ENCODE assay signal across 10 cellular contexts in the genomic region with DNA sequence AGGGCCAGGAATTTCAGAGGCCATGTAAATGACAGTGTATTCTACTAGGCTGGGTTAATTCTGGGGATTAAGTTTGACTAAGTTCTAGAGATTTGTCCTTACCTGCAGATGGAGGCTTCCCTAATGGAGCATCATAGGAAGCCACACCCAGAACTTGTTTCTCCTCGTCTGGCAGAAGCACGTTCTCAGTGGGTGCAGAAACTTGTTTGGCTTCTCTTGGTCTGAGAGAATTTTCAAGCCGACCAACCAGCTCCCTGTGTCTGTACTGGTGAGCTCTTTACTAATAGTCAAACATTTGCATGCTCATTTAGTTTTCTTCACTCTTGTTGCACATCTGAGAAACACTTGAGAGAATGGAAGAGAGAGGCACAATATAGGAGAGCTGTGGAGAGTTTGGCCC. TPM values are rescaled to one million over a fixed set of nuclear protein-coding genes. Genes with fewer than 3 reads are reported as not detected.
A peak's percentile ranks its signal among the peaks of the same experiment; 100 is the strongest.
DNase-seq lines count a peak whose midpoint lies in the region; FAIRE-seq and TF ChIP-seq lines count a peak whose summit lies in the region.
"Had no signal": no experiment of that assay in that cellular context is flagged by ENCODE, and none has a peak within 500 bp of the region (broad histone marks: within the 10 kb centered on the region; RNA-seq: fewer than 3 reads in every experiment).

No MANE protein-coding gene starts in this region.

- peaks cover 29% of the 10 kb centered on the region for H3K4me1 Mint-ChIP-seq in activated CD4-positive, alpha-beta T cell treated with anti-CD3 and anti-CD28 coated beads, Interleukin-2, amount 10 ng/mL, durations not matched to agents 7 days and 5 days

- no peak overlapping the region for H3K4me3 ChIP-seq in endothelial cell of umbilical vein (replicated peaks in 1 of 3; ENCODE audit: insufficient read depth in 1 of 3, low read depth in 1 of 3, low read length in 3 of 3)
- no peak overlapping the region for H3K4me3 ChIP-seq in subcutaneous abdominal adipose tissue (ENCODE audit: low read depth in 1 of 5, low read length in 5 of 5)

- peak overlapping the region; percentile 95 for H3K27ac Mint-ChIP-seq in activated CD4-positive, alpha-beta T cell treated with anti-CD3 and anti-CD28 coated beads, Interleukin-2, amount 10 ng/mL, durations not matched to agents 7 days and 5 days

- no peaks in the 10 kb centered on the region for H3K27me3 Mint-ChIP-seq in activated CD4-positive, alpha-beta T cell treated with anti-CD3 and anti-CD28 coated beads, Interleukin-2, amount 10 ng/mL, durations not matched to agents 7 days and 5 days

- peaks cover 3% of the 10 kb centered on the region for H3K79me2 ChIP-seq in endothelial cell of umbilical vein (ENCODE audit: control insufficient read depth, insufficient read depth, low read length)

- POLR2A ChIA-PET in activated CD4-positive, alpha-beta T cell treated with anti-CD3 and anti-CD28 coated beads, Interleukin-2, amount 10 ng/mL, durations not matched to agents 7 days and 5 days (lab: Charles Lee) = interaction anchor here (1.5 kb wide), 1 partner anchor 21 kb away, joined by 5 read pairs; the partner anchor contains the start of gene COMMD8
- POLR2A ChIA-PET in endothelial cell of umbilical vein (lab: Charles Lee) = interaction anchor here (0.6 kb wide), 1 partner anchor 10 kb away, joined by 5 read pairs; no protein-coding TSS in a partner anchor

- H2AFZ ChIP-seq in endothelial cell of umbilical vein (ENCODE audit: low read depth, low read length) = peak overlapping the region; percentile 73

- no peak for FAIRE-seq in endothelial cell of umbilical vein (lab: Jason Lieb, UNC)

- H3K9me1 ChIP-seq in endothelial cell of umbilical vein (replicated peaks; ENCODE audit: control insufficient read depth, extremely low read depth, insufficient read depth, low read length) = no peaks in the 10 kb centered on the region

- H3K36me3 ChIP-seq in endothelial cell of umbilical vein (ENCODE audit: control insufficient read depth in 2 of 2, extremely low read depth in 1 of 2, insufficient read depth in 2 of 2, low read length in 2 of 2) = no peaks in the 10 kb centered on the region
- H3K36me3 ChIP-seq in subcutaneous abdominal adipose tissue (ENCODE audit: control insufficient read depth in 5 of 5, insufficient read depth in 5 of 5, low read length in 5 of 5) = peaks cover 0 to 2% (median 0%) of the 10 kb centered on the region in 5 donors

- no peak for TF ChIP-seq CTCF in endothelial cell of umbilical vein (IDR thresholded peaks at IDR 0.05; ENCODE audit: extremely low read depth in 1 of 2, insufficient read depth in 1 of 2, low read depth in 1 of 2, low read length in 2 of 2)

- H3K27ac ChIP-seq in endothelial cell of umbilical vein (ENCODE audit: insufficient read depth, low read depth, low read length) (no peak overlapping the region), subcutaneous abdominal adipose tissue (ENCODE audit: low read depth, low read length) (peak overlapping the region; percentile 89)
- H3K27ac ChIP-seq: SK-N-MC had no signal

- H3K9me3 ChIP-seq in endothelial cell of umbilical vein (replicated peaks; ENCODE audit: control insufficient read depth, insufficient read depth, low read length) (no peaks in the 10 kb centered on the region), subcutaneous abdominal adipose tissue (ENCODE audit: control insufficient read depth in 5 of 5, low read length in 5 of 5) (peaks cover 0 to 4% (median 0%) of the 10 kb centered on the region in 5 donors)

- H3K4me1 ChIP-seq in endothelial cell of umbilical vein (ENCODE audit: control insufficient read depth, extremely low read depth, insufficient read depth, low read length) (no peaks in the 10 kb centered on the region), subcutaneous abdominal adipose tissue (ENCODE audit: control insufficient read depth in 5 of 5, insufficient read depth in 5 of 5, low read length in 5 of 5) (peaks cover 0 to 18% (median 14%) of the 10 kb centered on the region in 5 donors)

- BruUV-seq in endothelial cell of umbilical vein (replicated peaks; lab: Mats Ljungman, UMichigan) = no TSS peak

- CTCF ChIA-PET in activated CD4-positive, alpha-beta T cell treated with anti-CD3 and anti-CD28 coated beads, Interleukin-2, amount 10 ng/mL, durations not matched to agents 7 days and 5 days (lab: Charles Lee) = interaction anchor here (2.4 to 2.9 kb wide), 2 partner anchors 12 to 21 kb away, joined by 8 to 14 read pairs; partner anchors contain the start of gene COMMD8
- CTCF ChIA-PET in endothelial cell of umbilical vein (lab: Charles Lee) = interaction anchor here (1.0 to 4.5 kb wide), 6 partner anchors 12 to 80 kb away, joined by 3 to 18 read pairs (median 8); partner anchors contain the start of gene COMMD8

- TF ChIP-seq POLR2A in endothelial cell of umbilical vein (IDR thresholded peaks at IDR 0.05; ENCODE audit: low read depth, low read length) = no peak

- H3K27me3 ChIP-seq in endothelial cell of umbilical vein (ENCODE audit: control insufficient read depth in 2 of 2, insufficient read depth in 2 of 2, low read length in 2 of 2) = no peaks in the 10 kb centered on the region
- H3K27me3 ChIP-seq in subcutaneous abdominal adipose tissue (ENCODE audit: control insufficient read depth in 5 of 5, insufficient read depth in 4 of 5, low read length in 5 of 5) = no peaks in the 10 kb centered on the region

- H3K36me3 Mint-ChIP-seq in activated CD4-positive, alpha-beta T cell treated with anti-CD3 and anti-CD28 coated beads, Interleukin-2, amount 10 ng/mL, durations not matched to agents 7 days and 5 days (ENCODE audit: low read depth) = no peaks in the 10 kb centered on the region

- dilution Hi-C loops in endothelial cell of umbilical vein (cut with MboI; ENCODE audit: extremely low pct_ligation_motif_present, low sequenced_read_pairs) = no loop called here

- H3K9ac ChIP-seq in endothelial cell of umbilical vein (replicated peaks; ENCODE audit: extremely low read depth, insufficient read depth, low read length) (no peak overlapping the region), subcutaneous abdominal adipose tissue (ENCODE audit: low read length in 5 of 5) (no peak overlapping the region)

- H3K4me3 Mint-ChIP-seq in activated CD4-positive, alpha-beta T cell treated with anti-CD3 and anti-CD28 coated beads, Interleukin-2, amount 10 ng/mL, durations not matched to agents 7 days and 5 days = peak overlapping the region; percentile 91

- no peaks in the 10 kb centered on the region for H4K20me1 ChIP-seq in endothelial cell of umbilical vein (replicated peaks; ENCODE audit: control insufficient read depth, extremely low read depth, insufficient read depth, low read length)

- no peak for DNase-seq in activated CD4-positive, alpha-beta T cell treated with anti-CD3 and anti-CD28 coated beads, Interleukin-2, amount 10 ng/mL, durations not matched to agents 7 days and 5 days
- no peak for DNase-seq in activated CD4-positive, alpha-beta T cell treated with anti-CD3 and anti-CD28 coated beads for 4 hours
- DNase-seq in NAMALWA (ENCODE audit: low spot score) = peak; percentile 11
- DNase-seq in endothelial cell of umbilical vein (ENCODE audit: low read depth, low spot score) = no peak
- DNase-seq in activated CD4-positive, CD25-positive, alpha-beta regulatory T cell (lab: John Stamatoyannopoulos, UW) = no peak
- DNase-seq in HuH-7.5 (ENCODE audit: low spot score) = no peak
- DNase-seq in NCI-H2081 treated with DMSO at 0.1 percent for 48 hours (lab: John Stamatoyannopoulos, UW) = no peak
- DNase-seq: amniotic stem cell had no signal

- H3K9me3 Mint-ChIP-seq in activated CD4-positive, alpha-beta T cell treated with anti-CD3 and anti-CD28 coated beads, Interleukin-2, amount 10 ng/mL, durations not matched to agents 7 days and 5 days = no peaks in the 10 kb centered on the region

- intact Hi-C loops in endothelial cell of umbilical vein (cut with micrococcal nuclease) = loop anchor here (10.0 kb wide), 1 partner anchor 351 kb away; the partner anchor contains the start of gene CORIN

- H3K4me2 ChIP-seq in endothelial cell of umbilical vein (ENCODE audit: insufficient read depth, low read length) = no peak overlapping the region

TF ChIP-seq in endothelial cell of umbilical vein, 7 proteins besides CTCF, POLR2A, EP300 and RAD21 (continues in another document):
- no peak for TF ChIP-seq FOS (IDR thresholded peaks at IDR 0.05; ENCODE audit: borderline replicate concordance, insufficient read depth, low read length)
- no peak for TF ChIP-seq POLR2AphosphoS5 (IDR thresholded peaks at IDR 0.05; ENCODE audit: insufficient read depth, low read depth, low read length)
- no peak for TF ChIP-seq GATA2 (IDR thresholded peaks at IDR 0.05; ENCODE audit: insufficient read depth, insufficient read length, low read depth, low read length)
- no peak for TF ChIP-seq MYC (IDR thresholded peaks at IDR 0.05; ENCODE audit: low read depth, low read length)
- TF ChIP-seq EZH2 (IDR thresholded peaks at IDR 0.05; ENCODE audit: borderline replicate concordance, low read depth, low read length, severe bottlenecking) = no peak
- TF ChIP-seq JUN (IDR thresholded peaks at IDR 0.05; ENCODE audit: borderline replicate concordance, insufficient read depth, insufficient read length, low read depth) = no peak

RNA-seq across cellular contexts. Expression of gene ATP10D, which starts 0.9 kb away (rescaled TPM):
- total RNA-seq in activated CD4-positive, alpha-beta T cell treated with anti-CD3 and anti-CD28 coated beads, Interleukin-2, amount 10 ng/mL, durations not matched to agents 7 days and 5 days = 1 to 10 TPM; 3.7 to 4.1 TPM
- total RNA-seq in endothelial cell of umbilical vein = 30.9 and 34.1 TPM in 2 replicates
- 32.8 and 40.2 TPM in 2 replicates for polyA plus RNA-seq in endothelial cell of umbilical vein
- 10.8 and 17.5 TPM in 2 replicates for polyA plus RNA-seq in endothelial cell of umbilical vein (2011; cell fraction: cytosol; rRNA removed)
- 39.1 and 41.9 TPM in 2 replicates for polyA plus RNA-seq in endothelial cell of umbilical vein (2011; cell fraction: nucleus; rRNA removed)
- polyA plus RNA-seq in endothelial cell of umbilical vein (2012) = 24.3 and 29.4 TPM in 2 replicates
- polyA minus RNA-seq in endothelial cell of umbilical vein = 238 and 283 TPM in 2 replicates
- 3.9 TPM for polyA minus RNA-seq in endothelial cell of umbilical vein (2011; cell fraction: cytosol; rRNA and poly(A)+ RNA removed)
- 71.7 and 108 TPM in 2 replicates for polyA minus RNA-seq in endothelial cell of umbilical vein (2011; cell fraction: nucleus; rRNA and poly(A)+ RNA removed)

RNA-seq across cellular contexts. Expression of gene COMMD8, which starts 20.7 kb away (rescaled TPM):
- 10 to 100 TPM; 19.9 to 23.0 TPM for total RNA-seq in activated CD4-positive, alpha-beta T cell treated with anti-CD3 and anti-CD28 coated beads, Interleukin-2, amount 10 ng/mL, durations not matched to agents 7 days and 5 days
- total RNA-seq in endothelial cell of umbilical vein = 20.3 and 22.3 TPM in 2 replicates
- polyA plus RNA-seq in endothelial cell of umbilical vein = 2.9 and 4.9 TPM in 2 replicates
- polyA plus RNA-seq in endothelial cell of umbilical vein (2011; cell fraction: cytosol; rRNA removed) = 11.2 and 11.9 TPM in 2 replicates
- polyA plus RNA-seq in endothelial cell of umbilical vein (2011; cell fraction: nucleus; rRNA removed) = 5.1 and 7.2 TPM in 2 replicates
- 10.7 and 16.3 TPM in 2 replicates for polyA plus RNA-seq in endothelial cell of umbilical vein (2012)
- polyA minus RNA-seq in endothelial cell of umbilical vein = 1.3 and 1.7 TPM in 2 replicates
- polyA minus RNA-seq in endothelial cell of umbilical vein (2011; cell fraction: cytosol; rRNA and poly(A)+ RNA removed) = 1.7 TPM
- 4.4 and 4.9 TPM in 2 replicates for polyA minus RNA-seq in endothelial cell of umbilical vein (2011; cell fraction: nucleus; rRNA and poly(A)+ RNA removed)
